Comparison of ENCODE assay signal across 16 cellular contexts in genomic region chr1:172269644-172270043, GRCh38.
DNase-seq lines count a peak whose midpoint lies in the region; ATAC-seq and TF ChIP-seq lines count a peak whose summit lies in the region.
"Had no signal": no experiment of that assay in that cellular context is flagged by ENCODE, and none has a peak within 500 bp of the region (broad histone marks: within the 10 kb centered on the region; RNA-seq: fewer than 3 reads in every experiment).

No MANE protein-coding gene starts in this region.

- ATAC-seq in GM18517 (IDR thresholded peaks at IDR 0.05; ENCODE audit: unreplicated experiment), result no peak
- ATAC-seq: gastrocnemius medialis, left colon, psoas muscle had no signal

- H3K4me3 ChIP-seq in breast epithelium (no peak overlapping the region), fibroblast of the aortic adventitia (ENCODE audit: low read depth, low read length) (no peak overlapping the region), stomach smooth muscle (ENCODE audit: low read length in 2 of 2) (no peak overlapping the region), neural progenitor cell (no peak overlapping the region)
- H3K4me3 ChIP-seq: BLaER1 treated with 17β-estradiol and CSF1 and Interleukin-3, amounts not matched to agents 10 nM and 100 nM; colonic mucosa; gastrocnemius medialis; psoas muscle; transverse colon had no signal

- H3K4me1 Mint-ChIP-seq in MCF 10A (ENCODE audit: insufficient read depth, unreplicated experiment), result peaks cover 29% of the 10 kb centered on the region
- peaks cover 30% of the 10 kb centered on the region for H3K4me1 Mint-ChIP-seq in T-helper 1 cell treated with Interleukin-12 subunit alpha and Interleukin-12 subunit beta and Interleukin-4 antibody, amounts not matched to agents 30 μg/mL and 1 μg/mL, for 36 hours (ENCODE audit: low read depth)
- H3K4me1 Mint-ChIP-seq in neural progenitor cell, result no peaks in the 10 kb centered on the region

- no peaks in the 10 kb centered on the region for H3K9me3 ChIP-seq in breast epithelium
- H3K9me3 ChIP-seq in stomach smooth muscle (ENCODE audit: control insufficient read depth in 2 of 2, low read length in 2 of 2), result no peaks in the 10 kb centered on the region
- no peaks in the 10 kb centered on the region for H3K9me3 ChIP-seq in neural progenitor cell (ENCODE audit: low read depth)
- H3K9me3 ChIP-seq: BLaER1 treated with 17β-estradiol and CSF1 and Interleukin-3, amounts not matched to agents 10 nM and 100 nM; colonic mucosa; gastrocnemius medialis; psoas muscle; transverse colon had no signal

- peak overlapping the region in 1 of 2 donors; percentile 4 for H3K27ac ChIP-seq in breast epithelium
- peak overlapping the region; percentile 4 for H3K27ac ChIP-seq in stomach smooth muscle (ENCODE audit: low read length)
- H3K27ac ChIP-seq in neural progenitor cell, result no peak overlapping the region
- H3K27ac ChIP-seq: BLaER1 treated with 17β-estradiol and CSF1 and Interleukin-3, amounts not matched to agents 10 nM and 100 nM; colonic mucosa; gastrocnemius medialis; psoas muscle had no signal

- H3K9me3 Mint-ChIP-seq in MCF 10A (ENCODE audit: unreplicated experiment) (no peaks in the 10 kb centered on the region), neural progenitor cell (no peaks in the 10 kb centered on the region)
- no peaks in the 10 kb centered on the region for H3K9me3 Mint-ChIP-seq in T-helper 1 cell treated with Interleukin-12 subunit alpha and Interleukin-12 subunit beta and Interleukin-4 antibody, amounts not matched to agents 30 μg/mL and 1 μg/mL, for 36 hours

- POLR2A ChIA-PET in MCF 10A (lab: Yijun Ruan, JAX), result interaction anchor here (0.5 to 2.1 kb wide), 13 partner anchors 16 to 1495 kb away, joined by 3 to 8 read pairs (median 3); partner anchors contain the start of gene PIGC

- intact Hi-C loops in MCF 10A (cut with micrococcal nuclease), result loop anchor here (5.0 kb wide), 1 partner anchor 177 kb away; no protein-coding TSS in a partner anchor
- intact Hi-C loops in breast epithelium (cut with DNase I; ENCODE audit: low total_unique reads), result no loop called here

- H3K27me3 ChIP-seq in breast epithelium (no peaks in the 10 kb centered on the region), stomach smooth muscle (ENCODE audit: control insufficient read depth in 1 of 2, insufficient read depth in 2 of 2, low read length in 2 of 2) (no peaks in the 10 kb centered on the region), neural progenitor cell (no peaks in the 10 kb centered on the region)
- H3K27me3 ChIP-seq: BLaER1 treated with 17β-estradiol and CSF1 and Interleukin-3, amounts not matched to agents 10 nM and 100 nM; colonic mucosa; gastrocnemius medialis; transverse colon had no signal

- H3K4me3 Mint-ChIP-seq in MCF 10A (ENCODE audit: unreplicated experiment) (no peak overlapping the region), neural progenitor cell (no peak overlapping the region)
- H3K4me3 Mint-ChIP-seq in T-helper 1 cell treated with Interleukin-12 subunit alpha and Interleukin-12 subunit beta and Interleukin-4 antibody, amounts not matched to agents 30 μg/mL and 1 μg/mL, for 36 hours, result no peak overlapping the region

- no TSS peak for BruUV-seq in MCF 10A (replicated peaks; lab: Mats Ljungman, UMichigan)

- H3K36me3 Mint-ChIP-seq in MCF 10A (ENCODE audit: insufficient read depth, unreplicated experiment) (no peaks in the 10 kb centered on the region), neural progenitor cell (no peaks in the 10 kb centered on the region)
- no peaks in the 10 kb centered on the region for H3K36me3 Mint-ChIP-seq in T-helper 1 cell treated with Interleukin-12 subunit alpha and Interleukin-12 subunit beta and Interleukin-4 antibody, amounts not matched to agents 30 μg/mL and 1 μg/mL, for 36 hours (ENCODE audit: low read depth)

- no peaks in the 10 kb centered on the region for H3K4me1 ChIP-seq in breast epithelium
- peaks cover 5% of the 10 kb centered on the region for H3K4me1 ChIP-seq in stomach smooth muscle (ENCODE audit: control insufficient read depth, insufficient read depth, low read length)
- no peaks in the 10 kb centered on the region for H3K4me1 ChIP-seq in neural progenitor cell
- H3K4me1 ChIP-seq: BLaER1 treated with 17β-estradiol and CSF1 and Interleukin-3, amounts not matched to agents 10 nM and 100 nM; colonic mucosa had no signal

- H3K27ac Mint-ChIP-seq in MCF 10A (ENCODE audit: low read depth, unreplicated experiment), result no peak overlapping the region
- peak overlapping the region; percentile 57 for H3K27ac Mint-ChIP-seq in T-helper 1 cell treated with Interleukin-12 subunit alpha and Interleukin-12 subunit beta and Interleukin-4 antibody, amounts not matched to agents 30 μg/mL and 1 μg/mL, for 36 hours
- no peak overlapping the region for H3K27ac Mint-ChIP-seq in neural progenitor cell

- no peaks in the 10 kb centered on the region for H3K79me2 ChIP-seq in neural progenitor cell (ENCODE audit: low read depth)

- CTCF ChIA-PET in MCF 10A (lab: Yijun Ruan, JAX), result interaction anchor here (0.7 to 2.7 kb wide), 14 partner anchors 11 to 267 kb away, joined by 3 to 16 read pairs (median 4); no protein-coding TSS in a partner anchor

- H3K36me3 ChIP-seq in breast epithelium (no peaks in the 10 kb centered on the region), stomach smooth muscle (ENCODE audit: control insufficient read depth in 2 of 2, insufficient read depth in 2 of 2, low read length in 2 of 2) (no peaks in the 10 kb centered on the region), neural progenitor cell (no peaks in the 10 kb centered on the region)
- H3K36me3 ChIP-seq: BLaER1 treated with 17β-estradiol and CSF1 and Interleukin-3, amounts not matched to agents 10 nM and 100 nM; colonic mucosa; gastrocnemius medialis; transverse colon had no signal

- DNase-seq in MCF 10A (ENCODE audit: unreplicated experiment) (peak; percentile 63), breast epithelium (ENCODE audit: low spot score in 2 of 2) (no peak), fibroblast of the aortic adventitia (ENCODE audit: low read depth) (peak; percentile 48), COR-L47 (lab: John Stamatoyannopoulos, UW) (no peak), neural progenitor cell (ENCODE audit: low spot score) (no peak)
- DNase-seq: activated effector memory CD4-positive, alpha-beta T cell treated with Interleukin-2 at 50 U/mL for 16 hours; colonic mucosa; gastrocnemius medialis; left colon; NCI-H1694 treated with DMSO at 0.1 percent for 48 hours; psoas muscle; transverse colon had no signal

- no peak for TF ChIP-seq POLR2A in breast epithelium (IDR thresholded peaks at IDR 0.05)

- H3K27me3 Mint-ChIP-seq in MCF 10A (ENCODE audit: insufficient read depth, unreplicated experiment) (no peaks in the 10 kb centered on the region), neural progenitor cell (ENCODE audit: insufficient read depth, low read depth) (no peaks in the 10 kb centered on the region)
- H3K27me3 Mint-ChIP-seq in T-helper 1 cell treated with Interleukin-12 subunit alpha and Interleukin-12 subunit beta and Interleukin-4 antibody, amounts not matched to agents 30 μg/mL and 1 μg/mL, for 36 hours (ENCODE audit: low read depth), result no peaks in the 10 kb centered on the region

- TF ChIP-seq CTCF in MCF 10A (IDR thresholded peaks at IDR 0.05; ENCODE audit: unreplicated experiment) (no peak), breast epithelium (IDR thresholded peaks at IDR 0.05) (no peak), fibroblast of the aortic adventitia (IDR thresholded peaks at IDR 0.05; ENCODE audit: insufficient read depth, low read length) (no peak), neural progenitor cell (IDR thresholded peaks at IDR 0.05) (no peak)

- H2AFZ ChIP-seq in neural progenitor cell (replicated peaks), result no peak overlapping the region

- H3F3A ChIP-seq in neural progenitor cell (ENCODE audit: low read depth), result no peaks in the 10 kb centered on the region

- H3K4me2 ChIP-seq in neural progenitor cell, result no peak overlapping the region
- H3K4me2 ChIP-seq: BLaER1 treated with 17β-estradiol and CSF1 and Interleukin-3, amounts not matched to agents 10 nM and 100 nM had no signal

- H3K9ac ChIP-seq in stomach smooth muscle (ENCODE audit: low read length in 2 of 2) (no peak overlapping the region), neural progenitor cell (no peak overlapping the region)
- H3K9ac ChIP-seq: BLaER1 treated with 17β-estradiol and CSF1 and Interleukin-3, amounts not matched to agents 10 nM and 100 nM had no signal

- no peaks in the 10 kb centered on the region for H4K20me1 ChIP-seq in neural progenitor cell (ENCODE audit: low read depth)
- H4K20me1 ChIP-seq: BLaER1 treated with 17β-estradiol and CSF1 and Interleukin-3, amounts not matched to agents 10 nM and 100 nM had no signal

Comparison
In these comparisons a context has a peak if more than half of its experiments do, and no peak if none do; other contexts are left out.
1. DNase-seq: peak in MCF 10A (single experiment) and fibroblast of the aortic adventitia (single experiment); none in breast epithelium (0 of 2), COR-L47 (single experiment) and neural progenitor cell (single experiment).